Comparison of ENCODE assay signal across 8 cellular contexts in genomic region chr14:104224516-104225281, GRCh38.
DNase-seq lines count a peak whose midpoint lies in the region; ATAC-seq and TF ChIP-seq lines count a peak whose summit lies in the region.

No MANE protein-coding gene starts in this region.

- WGBS in H9 (ENCODE audit: extremely low coverage, insufficient read length, low lambda C conversion rate) = no CpG with 5 or more reads among the region's 19 CpGs

- no peak overlapping the region for H2AFZ ChIP-seq in H9 (ENCODE audit: low read length)

- no peak overlapping the region for H2BK5ac ChIP-seq in H9 (ENCODE audit: insufficient read length, low read length)

- DNase-seq in H9 (peak; percentile 66), left lobe of liver (ENCODE audit: low spot score) (no peak), islet precursor cell (no peak), dedifferentiated amniotic fluid mesenchymal stem cell (ENCODE audit: extremely low spot score) (no peak)
- DNase-seq in activated CD8-positive, alpha-beta memory T cell treated with anti-CD3 and anti-CD28 coated beads for 48 hours (ENCODE audit: low read depth in 2 of 3, low spot score in 2 of 3) = peak in 2 of 3 experiments; percentile 15 to 45

- H4K8ac ChIP-seq in H9 (replicated peaks; ENCODE audit: insufficient read length, low read depth, low read length) = no peak overlapping the region

- peaks cover 2 to 6% of the 10 kb centered on the region in 2 experiments; a peak in 3 of 5 replicates for H3K9me3 Mint-ChIP-seq in H9

- H3K79me1 ChIP-seq in H9 (ENCODE audit: insufficient read depth, low read depth, low read length, poor library complexity, severe bottlenecking) = no peaks in the 10 kb centered on the region

- no peaks in the 10 kb centered on the region for H3K27me3 ChIP-seq in H9 (ENCODE audit: insufficient read depth, low read length)

- H4K91ac ChIP-seq in H9 (ENCODE audit: insufficient read length, low read depth, low read length) = no peak overlapping the region

- H3K23ac ChIP-seq in H9 (ENCODE audit: insufficient read length, low read depth, low read length) = no peak overlapping the region

- no peak overlapping the region for H2BK12ac ChIP-seq in H9 (ENCODE audit: insufficient read length, low read depth, low read length)

- H4K5ac ChIP-seq in H9 (ENCODE audit: insufficient read length, low read depth, low read length) = no peak overlapping the region

- peaks cover 29 to 44% of the 10 kb centered on the region in 2 experiments for H3K4me1 Mint-ChIP-seq in H9

- no peak overlapping the region for H2BK20ac ChIP-seq in H9 (ENCODE audit: low read depth, low read length, poor library complexity, severe bottlenecking)

- no peak overlapping the region for H3T11ph ChIP-seq in H9 (ENCODE audit: low read length)

- H3K27ac Mint-ChIP-seq in H9 = peak overlapping the region in 2 of 3 experiments; percentile 66 to 88; a peak in 3 of 7 replicates

- H3K18ac ChIP-seq in H9 (ENCODE audit: insufficient read length, low read depth, low read length) = no peak overlapping the region

- H3K4ac ChIP-seq in H9 (ENCODE audit: low read depth, low read length) = no peak overlapping the region

- no peaks in the 10 kb centered on the region; a peak in 1 of 7 replicates for H3K36me3 Mint-ChIP-seq in H9 (ENCODE audit: insufficient read depth in 1 of 3, low read depth in 3 of 3)

- no peak overlapping the region for H3K56ac ChIP-seq in H9 (ENCODE audit: insufficient read length, low read depth, low read length)

- no peak overlapping the region for H2AK5ac ChIP-seq in H9 (ENCODE audit: insufficient read length, low read length)

- 0 out of 2 replicates have a peak overlapping the region, but pooled peaks have one; percentile 19 for H3K14ac ChIP-seq in H9 (ENCODE audit: insufficient read depth, low read length)

- H3K9me3 ChIP-seq in H9 (ENCODE audit: control insufficient read depth, low read depth, low read length) = no peaks in the 10 kb centered on the region

- no peak overlapping the region for H3K4me3 Mint-ChIP-seq in H9

- peak; percentile 17 for ATAC-seq in left lobe of liver
- ATAC-seq in GM19463 (IDR thresholded peaks at IDR 0.05; ENCODE audit: unreplicated experiment) = no peak
- ATAC-seq in GM18517 (IDR thresholded peaks at IDR 0.05; ENCODE audit: unreplicated experiment) = no peak

- H3K27ac ChIP-seq in 22Rv1 (no peak overlapping the region), H9 (ENCODE audit: insufficient read length, low read depth, low read length) (no peak overlapping the region)

- H3K4me2 ChIP-seq in H9 (ENCODE audit: insufficient read depth, insufficient read length, low read length) = no peak overlapping the region

- H3K27me3 Mint-ChIP-seq in H9 (ENCODE audit: low read depth) = no peaks in the 10 kb centered on the region

- no peaks in the 10 kb centered on the region for H4K20me1 ChIP-seq in H9 (ENCODE audit: control insufficient read depth, insufficient read depth, insufficient read length)

- no peak overlapping the region for H3K9ac ChIP-seq in H9 (ENCODE audit: extremely low read depth, insufficient read length, low read length)

- no peak overlapping the region for H2BK120ac ChIP-seq in H9 (ENCODE audit: low read depth, low read length, poor library complexity, severe bottlenecking)

- H3K4me1 ChIP-seq in H9 (ENCODE audit: insufficient read depth, low read length) = no peaks in the 10 kb centered on the region; the same call in 1 of the 2 replicates

- no peaks in the 10 kb centered on the region for H3K79me2 ChIP-seq in H9 (ENCODE audit: insufficient read depth, low read length)

- H2BK15ac ChIP-seq in H9 (ENCODE audit: low read depth, low read length) = no peak overlapping the region; the same call in 1 of the 2 replicates

- H3K23me2 ChIP-seq in H9 (ENCODE audit: insufficient read length, low read depth, low read length, poor library complexity, severe bottlenecking) = no peaks in the 10 kb centered on the region

- TF ChIP-seq CTCF in 22Rv1 (IDR thresholded peaks at IDR 0.05) = peak; percentile 71
- peak; percentile 81 for TF ChIP-seq CTCF in H9 (conservative IDR thresholded peaks at IDR 0.05)

Comparison
In these comparisons a context has a peak if more than half of its experiments do, and no peak if none do; other contexts are left out.
1. DNase-seq: peak in H9 (single experiment) and activated CD8-positive, alpha-beta memory T cell treated with anti-CD3 and anti-CD28 coated beads for 48 hours (2 of 3); none in left lobe of liver (single experiment), islet precursor cell (single experiment) and dedifferentiated amniotic fluid mesenchymal stem cell (single experiment).